7 cellular contexts compared by ENCODE assay signal in the genomic region with DNA sequence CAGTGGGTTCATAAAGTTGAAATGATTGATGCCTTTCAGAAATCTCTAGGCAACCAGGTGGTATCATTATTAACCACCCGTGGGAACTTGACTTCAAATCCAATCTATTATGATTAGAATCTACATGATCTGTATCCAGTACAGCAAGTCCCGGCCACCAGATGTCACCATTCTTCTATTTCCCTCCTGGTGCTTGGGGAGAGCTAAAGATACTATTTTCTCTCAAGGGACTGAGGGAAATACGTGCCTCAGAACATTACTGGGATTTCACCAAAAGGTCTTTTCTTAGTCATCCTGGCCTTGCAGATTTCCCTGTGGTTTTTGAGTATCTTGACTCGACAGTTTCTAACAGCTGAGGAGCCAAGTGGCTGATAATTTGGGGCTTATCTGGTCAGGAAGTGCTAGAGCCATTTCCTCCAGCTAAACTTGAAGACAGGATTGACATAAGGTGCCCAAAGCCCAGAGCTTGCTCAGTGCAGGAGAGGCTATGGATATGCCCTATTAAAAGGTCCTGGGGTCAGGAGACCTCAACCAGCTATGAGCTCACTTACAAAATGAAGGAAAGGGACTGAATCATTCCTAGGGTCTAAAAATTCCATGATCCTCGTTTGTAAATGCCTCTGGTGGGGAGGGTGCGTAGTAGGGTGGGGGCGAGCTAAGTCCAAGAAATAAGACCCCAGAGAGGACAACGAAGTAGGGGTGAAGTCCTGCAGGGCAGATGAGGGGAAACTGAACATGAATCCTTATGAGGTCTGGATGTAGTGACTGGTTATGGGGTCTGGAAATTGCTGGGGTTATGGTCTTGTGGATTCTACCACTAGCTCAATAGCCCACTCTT.
DNase-seq lines count a peak whose midpoint lies in the region; ATAC-seq, FAIRE-seq and TF ChIP-seq lines count a peak whose summit lies in the region.

No MANE protein-coding gene starts in this region.

- ATAC-seq in HG02852 (IDR thresholded peaks at IDR 0.05; ENCODE audit: unreplicated experiment) (peak; percentile 40), left ventricle myocardium superior (peak; percentile 59), sciatic nerve (peak; percentile 86)

- intact Hi-C loops in left ventricle myocardium superior (cut with micrococcal nuclease): loop anchor here (5.0 kb wide), 3 partner anchors 89 to 294 kb away; no protein-coding TSS in a partner anchor
- intact Hi-C loops in sciatic nerve (cut with DNase I): loop anchor here (1.0 kb wide), 1 partner anchor 332 kb away; no protein-coding TSS in a partner anchor

- no peak for TF ChIP-seq POLR2A in GM12892 (IDR thresholded peaks at IDR 0.05; ENCODE audit: low read depth, low read length)

- peak; percentile 90 for FAIRE-seq in GM12892 (lab: Jason Lieb, UNC)

- peak; percentile 41 for DNase-seq in GM12892 (ENCODE audit: insufficient read length)
- peak; percentile 90 for DNase-seq in NCI-H146 (lab: John Stamatoyannopoulos, UW)
- DNase-seq in T-helper 1 cell: peak; percentile 58 to 85 (median 78)
- DNase-seq in amniotic stem cell (lab: John Stamatoyannopoulos, UW): peak; percentile 92
- peak; percentile 78 for DNase-seq in left ventricle myocardium superior
- peak; percentile 94 for DNase-seq in sciatic nerve (ENCODE audit: low spot score)

Comparison
In these comparisons a context has a peak if more than half of its experiments do, and no peak if none do; other contexts are left out.
1. Peak in every context shown above with its lines: DNase-seq and ATAC-seq.
2. DNase-seq: peak in every context shown above with its lines; median percentile 94 in sciatic nerve; 92 in amniotic stem cell; 90 in NCI-H146; 78 in T-helper 1 cell; 78 in left ventricle myocardium superior; 41 in GM12892.